5 cellular contexts compared by ENCODE assay signal in the genomic region with DNA sequence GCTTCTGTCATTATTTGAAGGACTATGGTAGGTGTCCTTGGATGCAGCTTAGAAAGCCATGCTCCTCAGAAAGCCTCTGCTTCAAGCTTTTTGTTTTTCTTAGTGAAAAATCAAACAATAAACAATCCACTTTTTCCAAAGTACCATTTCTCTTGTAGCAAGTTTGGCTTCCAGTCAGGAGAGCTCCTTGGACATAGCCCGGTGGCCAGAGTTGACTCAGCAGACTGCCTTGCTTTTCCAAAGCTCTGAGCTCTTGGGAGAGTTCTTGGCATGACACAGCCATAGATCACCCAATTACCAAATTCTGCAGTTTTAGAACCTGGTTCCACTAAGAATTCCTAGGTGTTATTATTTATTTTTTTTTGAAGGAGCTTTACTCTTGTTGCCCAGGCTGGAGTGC.
"Had no signal": no experiment of that assay in that cellular context is flagged by ENCODE, and none has a peak within 500 bp of the region (broad histone marks: within the 10 kb centered on the region; RNA-seq: fewer than 3 reads in every experiment).

No MANE protein-coding gene starts in this region.

- H3K4me3 ChIP-seq: GM23338 had no signal

- DNase-seq: H9, HCEC 1CT, IMR-90, KBM-7 had no signal
